2 cellular contexts compared by ENCODE assay signal in genomic region chr17:6381052-6381451, GRCh38.
A peak's percentile ranks its signal among the peaks of the same experiment; 100 is the strongest.
TF ChIP-seq lines count a peak whose summit lies in the region.

No MANE protein-coding gene starts in this region.

TF ChIP-seq in SK-N-SH, 30 proteins besides CTCF, POLR2A, EP300 and RAD21 (continued from another document):
- TF ChIP-seq TEAD4 (IDR thresholded peaks at IDR 0.05; ENCODE audit: borderline replicate concordance, insufficient read depth) = 0 out of 2 replicates have a peak, but pooled peaks have one; percentile 10

TF ChIP-seq in SK-N-SH treated with all-trans-retinoic acid at 6 μM for 48 hours, 23 proteins besides CTCF, POLR2A, EP300 and RAD21 (continued from another document):
- TF ChIP-seq TSHZ2 (CRISPR knock-in tag; IDR thresholded peaks at IDR 0.05) = no peak
- no peak for TF ChIP-seq ZC3H10 (CRISPR knock-in tag; IDR thresholded peaks at IDR 0.05)
- TF ChIP-seq CSDC2 (CRISPR knock-in tag; IDR thresholded peaks at IDR 0.05) = no peak
- TF ChIP-seq ISL1 (CRISPR knock-in tag; IDR thresholded peaks at IDR 0.05) = no peak
- TF ChIP-seq PPARA (CRISPR knock-in tag; IDR thresholded peaks at IDR 0.05; ENCODE audit: borderline replicate concordance) = no peak
